Comparison of ENCODE assay signal across 23 cellular contexts in the genomic region with DNA sequence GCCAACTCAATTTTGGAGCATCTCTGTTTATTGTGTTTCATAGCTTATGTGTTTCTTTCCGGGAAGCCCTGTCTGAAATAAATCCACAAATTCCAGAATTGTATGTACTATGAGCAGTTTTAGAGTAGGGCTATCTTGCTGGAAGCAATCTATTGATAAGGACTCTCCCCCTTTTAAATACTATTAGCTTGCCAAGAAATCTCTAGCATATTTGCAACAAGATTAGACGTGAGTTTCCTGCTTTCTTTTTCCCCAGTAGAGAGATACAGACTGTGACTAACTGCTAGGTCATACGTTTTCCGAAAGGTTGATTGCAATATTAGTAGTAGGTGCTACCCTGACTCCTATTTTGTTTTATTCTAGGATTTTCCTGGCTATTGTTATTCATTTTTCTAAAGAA.
"Had no signal": no experiment of that assay in that cellular context is flagged by ENCODE, and none has a peak within 500 bp of the region (broad histone marks: within the 10 kb centered on the region; RNA-seq: fewer than 3 reads in every experiment).

No MANE protein-coding gene starts in this region.

- H3K27ac Mint-ChIP-seq: activated naive CD4-positive, alpha-beta T cell treated with anti-CD3 and anti-CD28 coated beads, Interleukin-2, amount 10 ng/mL, durations not matched to agents 7 days and 5 days; activated T-cell treated with anti-CD3 and anti-CD28 coated beads, Interleukin-2, amount 50 U/mL, for 72 hours; brain; effector memory CD8-positive, alpha-beta T cell; immature natural killer cell; natural killer cell treated with Interleukin-12 subunit alpha and Interleukin-12 subunit beta and Interleukin-15 and Interleukin-18, amount 100 ng/mL, for 72 hours; T-helper 1 cell treated with Interleukin-12 subunit alpha and Interleukin-12 subunit beta and Interleukin-4 antibody, amounts not matched to agents 30 μg/mL and 1 μg/mL, for 36 hours; WTC11 had no signal

- DNase-seq: activated CD4-positive, alpha-beta T cell treated with anti-CD3 and anti-CD28 coated beads, Interleukin-2, amount 50 U/mL, for 4 hours; activated effector memory CD4-positive, alpha-beta T cell treated with Interleukin-2 at 50 U/mL for 16 hours; activated naive CD4-positive, alpha-beta T cell treated with anti-CD3 and anti-CD28 coated beads, Interleukin-2, amount 10 ng/mL, durations not matched to agents 7 days and 5 days; activated T-cell treated with anti-CD3 and anti-CD28 coated beads, Interleukin-2, amount 50 U/mL, for 72 hours; colonic mucosa; dorsolateral prefrontal cortex; effector memory CD8-positive, alpha-beta T cell; foreskin fibroblast; immature natural killer cell; left ventricle myocardium superior; pancreas; psoas muscle; stimulated activated CD4-positive, alpha-beta T cell treated with anti-CD3 and anti-CD28 coated beads, Interleukin-4, amount 100 ng/mL, for 24 hours; stimulated activated naive CD4-positive, alpha-beta T cell treated with Interleukin-2 at 50 U/mL for 16 hours; T1000; upper lobe of left lung had no signal

- H3K27me3 Mint-ChIP-seq: activated naive CD4-positive, alpha-beta T cell treated with anti-CD3 and anti-CD28 coated beads, Interleukin-2, amount 10 ng/mL, durations not matched to agents 7 days and 5 days; central memory CD8-positive, alpha-beta T cell; effector memory CD8-positive, alpha-beta T cell; natural killer cell treated with Interleukin-12 subunit alpha and Interleukin-12 subunit beta and Interleukin-15 and Interleukin-18, amount 100 ng/mL, for 72 hours had no signal

- H3K9me3 ChIP-seq: colonic mucosa, pancreas, psoas muscle, right atrium auricular region, upper lobe of left lung had no signal

- H3K27ac ChIP-seq: colonic mucosa, dorsolateral prefrontal cortex, pancreas, psoas muscle, right atrium auricular region, upper lobe of left lung had no signal

- ATAC-seq: activated T-cell treated with anti-CD3 and anti-CD28 coated beads, Interleukin-2, amount 50 U/mL, for 72 hours; effector memory CD8-positive, alpha-beta T cell; left ventricle myocardium superior; natural killer cell treated with Interleukin-12 subunit alpha and Interleukin-12 subunit beta and Interleukin-15 and Interleukin-18, amount 100 ng/mL, for 72 hours; pancreas; psoas muscle; WTC11 had no signal

- H3K9me3 Mint-ChIP-seq: brain; central memory CD8-positive, alpha-beta T cell; effector memory CD8-positive, alpha-beta T cell; natural killer cell treated with Interleukin-12 subunit alpha and Interleukin-12 subunit beta and Interleukin-15 and Interleukin-18, amount 100 ng/mL, for 72 hours; WTC11 had no signal

- H3K4me3 ChIP-seq: colonic mucosa, dorsolateral prefrontal cortex, pancreas, psoas muscle, right atrium auricular region, upper lobe of left lung had no signal

- H3K4me1 Mint-ChIP-seq: activated naive CD4-positive, alpha-beta T cell treated with anti-CD3 and anti-CD28 coated beads, Interleukin-2, amount 10 ng/mL, durations not matched to agents 7 days and 5 days; brain; central memory CD8-positive, alpha-beta T cell; immature natural killer cell had no signal

- H3K36me3 Mint-ChIP-seq: activated naive CD4-positive, alpha-beta T cell treated with anti-CD3 and anti-CD28 coated beads, Interleukin-2, amount 10 ng/mL, durations not matched to agents 7 days and 5 days; brain; immature natural killer cell; natural killer cell treated with Interleukin-12 subunit alpha and Interleukin-12 subunit beta and Interleukin-15 and Interleukin-18, amount 100 ng/mL, for 72 hours; WTC11 had no signal

- H3K36me3 ChIP-seq: colonic mucosa, pancreas, right atrium auricular region, upper lobe of left lung had no signal

- FAIRE-seq: endothelial cell of umbilical vein, pancreas had no signal

- H3K4me1 ChIP-seq: colonic mucosa, pancreas, psoas muscle, right atrium auricular region, upper lobe of left lung had no signal

- H3K4me3 Mint-ChIP-seq: activated naive CD4-positive, alpha-beta T cell treated with anti-CD3 and anti-CD28 coated beads, Interleukin-2, amount 10 ng/mL, durations not matched to agents 7 days and 5 days; activated T-cell treated with anti-CD3 and anti-CD28 coated beads, Interleukin-2, amount 50 U/mL, for 72 hours; brain; central memory CD8-positive, alpha-beta T cell; effector memory CD8-positive, alpha-beta T cell; immature natural killer cell; natural killer cell treated with Interleukin-12 subunit alpha and Interleukin-12 subunit beta and Interleukin-15 and Interleukin-18, amount 100 ng/mL, for 72 hours; T-helper 1 cell treated with Interleukin-12 subunit alpha and Interleukin-12 subunit beta and Interleukin-4 antibody, amounts not matched to agents 30 μg/mL and 1 μg/mL, for 36 hours; WTC11 had no signal

- H3K27me3 ChIP-seq: colonic mucosa, dorsolateral prefrontal cortex, pancreas, right atrium auricular region, upper lobe of left lung had no signal
